2 cellular contexts compared by ENCODE assay signal in genomic region chr19:11137542-11138384, GRCh38.
TF ChIP-seq lines count a peak whose summit lies in the region.

No MANE protein-coding gene starts in this region.

TF ChIP-seq in HCT116, 20 proteins besides CTCF, POLR2A, EP300 and RAD21:
- TF ChIP-seq MAX (IDR thresholded peaks at IDR 0.05): peak; percentile 52; the same call in 1 of the 2 replicates
- TF ChIP-seq POLR2AphosphoS5 (IDR thresholded peaks at IDR 0.05; ENCODE audit: low read depth, low read length): no peak
TF ChIP-seq in HCT116: peak in this region for 1.

TF ChIP-seq in HepG2, 621 proteins besides CTCF, POLR2A, EP300 and RAD21 (continues in another document):
- TF ChIP-seq TEAD3 (CRISPR knock-in tag; optimal IDR thresholded peaks at IDR 0.05; ENCODE audit: borderline replicate concordance) (peak; percentile 21), ZZZ3 (CRISPR knock-in tag; IDR thresholded peaks at IDR 0.05; ENCODE audit: borderline replicate concordance) (no peak), ZSCAN25 (CRISPR knock-in tag; IDR thresholded peaks at IDR 0.05) (peak; percentile 64; the same call in 1 of the 2 replicates), HOXA7 (CRISPR knock-in tag; IDR thresholded peaks at IDR 0.05) (no peak), ZFP37 (CRISPR knock-in tag; IDR thresholded peaks at IDR 0.05; ENCODE audit: borderline replicate concordance) (no peak), KDM6A (CRISPR knock-in tag; IDR thresholded peaks at IDR 0.05; ENCODE audit: low read depth) (no peak), SATB2 (CRISPR knock-in tag; IDR thresholded peaks at IDR 0.05) (no peak), CCDC6 (CRISPR knock-in tag; IDR thresholded peaks at IDR 0.05) (no peak), BRF2 (CRISPR knock-in tag; IDR thresholded peaks at IDR 0.05) (no peak), ZNF772 (CRISPR knock-in tag; IDR thresholded peaks at IDR 0.05) (no peak), ZFY (CRISPR knock-in tag; IDR thresholded peaks at IDR 0.05) (no peak), ZNF441 (CRISPR knock-in tag; IDR thresholded peaks at IDR 0.05; ENCODE audit: borderline replicate concordance) (no peak), IRF1 (CRISPR knock-in tag; IDR thresholded peaks at IDR 0.05; ENCODE audit: low read depth) (no peak), SKI (IDR thresholded peaks at IDR 0.05; ENCODE audit: partially characterized antibody) (peak; percentile 20), CREM (IDR thresholded peaks at IDR 0.05) (no peak), CREM (CRISPR knock-in tag; IDR thresholded peaks at IDR 0.05) (no peak), PREB (CRISPR knock-in tag; IDR thresholded peaks at IDR 0.05) (no peak), SYNCRIP (IDR thresholded peaks at IDR 0.05; ENCODE audit: insufficient read depth, low read depth, low read length) (no peak), JUN (CRISPR knock-in tag; IDR thresholded peaks at IDR 0.05) (no peak), TRIM24 (CRISPR knock-in tag; IDR thresholded peaks at IDR 0.05) (no peak), ZNF746 (CRISPR knock-in tag; IDR thresholded peaks at IDR 0.05) (no peak), ZNF414 (CRISPR knock-in tag; IDR thresholded peaks at IDR 0.05) (no peak), ZNF235 (CRISPR knock-in tag; IDR thresholded peaks at IDR 0.05; ENCODE audit: borderline replicate concordance) (no peak), EED (CRISPR knock-in tag; IDR thresholded peaks at IDR 0.05) (no peak), KMT2A (CRISPR knock-in tag; IDR thresholded peaks at IDR 0.05) (no peak), GMEB2 (CRISPR knock-in tag; IDR thresholded peaks at IDR 0.05; ENCODE audit: low read depth) (no peak), TARDBP (CRISPR knock-in tag; IDR thresholded peaks at IDR 0.05) (no peak), CBFB (CRISPR knock-in tag; IDR thresholded peaks at IDR 0.05) (no peak), FOXC1 (CRISPR knock-in tag; IDR thresholded peaks at IDR 0.05; ENCODE audit: borderline replicate concordance) (no peak), ZNF780A (CRISPR knock-in tag; IDR thresholded peaks at IDR 0.05) (no peak), ZNF512 (CRISPR knock-in tag; IDR thresholded peaks at IDR 0.05) (no peak), ZNF33A (CRISPR knock-in tag; IDR thresholded peaks at IDR 0.05; ENCODE audit: borderline replicate concordance) (no peak), UBTF (CRISPR knock-in tag; IDR thresholded peaks at IDR 0.05) (no peak), GFI1 (CRISPR knock-in tag; IDR thresholded peaks at IDR 0.05; ENCODE audit: borderline replicate concordance) (no peak), NBN (conservative IDR thresholded peaks at IDR 0.05) (no peak), ZSCAN22 (CRISPR knock-in tag; IDR thresholded peaks at IDR 0.05) (no peak), AKNA (CRISPR knock-in tag; IDR thresholded peaks at IDR 0.05; ENCODE audit: borderline replicate concordance) (no peak), SNRNP70 (IDR thresholded peaks at IDR 0.05; ENCODE audit: low read depth, low read length) (no peak), CHD4 (IDR thresholded peaks at IDR 0.05; ENCODE audit: borderline replicate concordance, low read length) (no peak), ZNF570 (CRISPR knock-in tag; IDR thresholded peaks at IDR 0.05; ENCODE audit: borderline replicate concordance) (no peak), KMT2B (CRISPR knock-in tag; IDR thresholded peaks at IDR 0.05) (no peak), FOXA1 (IDR thresholded peaks at IDR 0.05) (no peak), FOXA1 (CRISPR knock-in tag; IDR thresholded peaks at IDR 0.05) (no peak), CSRNP1 (CRISPR knock-in tag; IDR thresholded peaks at IDR 0.05) (no peak), ZNF891 (CRISPR knock-in tag; IDR thresholded peaks at IDR 0.05) (peak; percentile 14; the same call in 1 of the 2 replicates), ETV5 (CRISPR knock-in tag; IDR thresholded peaks at IDR 0.05; ENCODE audit: borderline replicate concordance) (peak; percentile 79), TBP (CRISPR knock-in tag; IDR thresholded peaks at IDR 0.05) (no peak), SMARCE1 (IDR thresholded peaks at IDR 0.05; ENCODE audit: borderline replicate concordance) (no peak), MBD4 (IDR thresholded peaks at IDR 0.05; ENCODE audit: borderline replicate concordance, low read length) (no peak), IKZF5 (CRISPR knock-in tag; IDR thresholded peaks at IDR 0.05) (no peak), ZNF740 (CRISPR knock-in tag; IDR thresholded peaks at IDR 0.05) (no peak), TCF7 (IDR thresholded peaks at IDR 0.05; ENCODE audit: low read depth) (no peak)
